Comparison of ENCODE assay signal across 19 cellular contexts in genomic region chr2:43531251-43531650, GRCh38.
"Had no signal": no experiment of that assay in that cellular context is flagged by ENCODE, and none has a peak within 500 bp of the region (broad histone marks: within the 10 kb centered on the region; RNA-seq: fewer than 3 reads in every experiment).

No MANE protein-coding gene starts in this region.

- H3K27ac Mint-ChIP-seq: activated naive CD8-positive, alpha-beta T cell treated with anti-CD3 and anti-CD28 coated beads, Interleukin-2, amount 50 U/mL, for 24 hours; endodermal cell had no signal

- ATAC-seq: activated naive CD8-positive, alpha-beta T cell treated with anti-CD3 and anti-CD28 coated beads, Interleukin-2, amount 50 U/mL, for 24 hours; naive thymus-derived CD8-positive, alpha-beta T cell; stimulated activated naive CD8-positive, alpha-beta T cell treated with anti-CD3 and anti-CD28 coated beads, Interleukin-15, Interleukin-2, amounts not matched to agents 100 U/mL and 50 U/mL, for 24 hours had no signal

- FAIRE-seq: astrocyte, small intestine, TTC549 had no signal

- DNase-seq: activated naive CD4-positive, alpha-beta T cell treated with Interleukin-2 at 50 U/mL for 16 hours; activated naive CD8-positive, alpha-beta T cell treated with anti-CD3 and anti-CD28 coated beads, Interleukin-2, amount 50 U/mL, for 24 hours; dorsolateral prefrontal cortex; endodermal cell; erythroblast; glutamatergic neuron; hypothalamus; mesenchymal stem cell; naive thymus-derived CD8-positive, alpha-beta T cell; small intestine; stimulated activated CD4-positive, alpha-beta T cell treated with anti-CD3 and anti-CD28 coated beads, Interleukin-4, amount 100 ng/mL, for 4 hours; stimulated activated CD8-positive, alpha-beta memory T cell treated with anti-CD3 and anti-CD28 coated beads, Interleukin-4, amount 100 ng/mL, for 48 hours; stimulated activated naive CD8-positive, alpha-beta T cell treated with anti-CD3 and anti-CD28 coated beads, Interleukin-15, Interleukin-2, amounts not matched to agents 100 U/mL and 50 U/mL, for 24 hours; T-helper 2 cell; upper lobe of left lung had no signal

- H3K27ac ChIP-seq: cardiac muscle cell, dorsolateral prefrontal cortex, parathyroid adenoma, upper lobe of left lung had no signal

- H3K27me3 ChIP-seq: cardiac muscle cell, dorsolateral prefrontal cortex, upper lobe of left lung had no signal

- H3K9me3 Mint-ChIP-seq: activated naive CD8-positive, alpha-beta T cell treated with anti-CD3 and anti-CD28 coated beads, Interleukin-2, amount 50 U/mL, for 24 hours had no signal

- H3K27me3 Mint-ChIP-seq: activated naive CD8-positive, alpha-beta T cell treated with anti-CD3 and anti-CD28 coated beads, Interleukin-2, amount 50 U/mL, for 24 hours; naive thymus-derived CD8-positive, alpha-beta T cell had no signal

- H3K4me3 ChIP-seq: cardiac muscle cell, dorsolateral prefrontal cortex, upper lobe of left lung had no signal

- H3K4me1 Mint-ChIP-seq: activated naive CD8-positive, alpha-beta T cell treated with anti-CD3 and anti-CD28 coated beads, Interleukin-2, amount 50 U/mL, for 24 hours had no signal

- H3K4me1 ChIP-seq: parathyroid adenoma had no signal

- H3K36me3 ChIP-seq: cardiac muscle cell, upper lobe of left lung had no signal

- H3K9me3 ChIP-seq: upper lobe of left lung had no signal

- H3K4me3 Mint-ChIP-seq: activated naive CD8-positive, alpha-beta T cell treated with anti-CD3 and anti-CD28 coated beads, Interleukin-2, amount 50 U/mL, for 24 hours; endodermal cell; naive thymus-derived CD8-positive, alpha-beta T cell had no signal
